ENCODE assay signal across 1 cellular context in genomic region chr3:153159771-153160397, GRCh38.
TF ChIP-seq lines count a peak whose summit lies in the region.

No MANE protein-coding gene starts in this region.

TF ChIP-seq in GM12878, 131 proteins besides CTCF, POLR2A, EP300 and RAD21:
- TF ChIP-seq, protein P1, sequence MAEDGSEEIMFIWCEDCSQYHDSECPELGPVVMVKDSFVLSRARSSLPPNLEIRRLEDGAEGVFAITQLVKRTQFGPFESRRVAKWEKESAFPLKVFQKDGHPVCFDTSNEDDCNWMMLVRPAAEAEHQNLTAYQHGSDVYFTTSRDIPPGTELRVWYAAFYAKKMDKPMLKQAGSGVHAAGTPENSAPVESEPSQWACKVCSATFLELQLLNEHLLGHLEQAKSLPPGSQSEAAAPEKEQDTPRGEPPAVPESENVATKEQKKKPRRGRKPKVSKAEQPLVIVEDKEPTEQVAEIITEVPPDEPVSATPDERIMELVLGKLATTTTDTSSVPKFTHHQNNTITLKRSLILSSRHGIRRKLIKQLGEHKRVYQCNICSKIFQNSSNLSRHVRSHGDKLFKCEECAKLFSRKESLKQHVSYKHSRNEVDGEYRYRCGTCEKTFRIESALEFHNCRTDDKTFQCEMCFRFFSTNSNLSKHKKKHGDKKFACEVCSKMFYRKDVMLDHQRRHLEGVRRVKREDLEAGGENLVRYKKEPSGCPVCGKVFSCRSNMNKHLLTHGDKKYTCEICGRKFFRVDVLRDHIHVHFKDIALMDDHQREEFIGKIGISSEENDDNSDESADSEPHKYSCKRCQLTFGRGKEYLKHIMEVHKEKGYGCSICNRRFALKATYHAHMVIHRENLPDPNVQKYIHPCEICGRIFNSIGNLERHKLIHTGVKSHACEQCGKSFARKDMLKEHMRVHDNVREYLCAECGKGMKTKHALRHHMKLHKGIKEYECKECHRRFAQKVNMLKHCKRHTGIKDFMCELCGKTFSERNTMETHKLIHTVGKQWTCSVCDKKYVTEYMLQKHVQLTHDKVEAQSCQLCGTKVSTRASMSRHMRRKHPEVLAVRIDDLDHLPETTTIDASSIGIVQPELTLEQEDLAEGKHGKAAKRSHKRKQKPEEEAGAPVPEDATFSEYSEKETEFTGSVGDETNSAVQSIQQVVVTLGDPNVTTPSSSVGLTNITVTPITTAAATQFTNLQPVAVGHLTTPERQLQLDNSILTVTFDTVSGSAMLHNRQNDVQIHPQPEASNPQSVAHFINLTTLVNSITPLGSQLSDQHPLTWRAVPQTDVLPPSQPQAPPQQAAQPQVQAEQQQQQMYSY (CRISPR knock-in tag; IDR thresholded peaks at IDR 0.05): no peak
- no peak; the same call in 1 of the 2 replicates for TF ChIP-seq CHD1 (IDR thresholded peaks at IDR 0.05; ENCODE audit: low read depth, low read length)
- no peak for TF ChIP-seq PKNOX1 (IDR thresholded peaks at IDR 0.05)
- TF ChIP-seq, protein P2, sequence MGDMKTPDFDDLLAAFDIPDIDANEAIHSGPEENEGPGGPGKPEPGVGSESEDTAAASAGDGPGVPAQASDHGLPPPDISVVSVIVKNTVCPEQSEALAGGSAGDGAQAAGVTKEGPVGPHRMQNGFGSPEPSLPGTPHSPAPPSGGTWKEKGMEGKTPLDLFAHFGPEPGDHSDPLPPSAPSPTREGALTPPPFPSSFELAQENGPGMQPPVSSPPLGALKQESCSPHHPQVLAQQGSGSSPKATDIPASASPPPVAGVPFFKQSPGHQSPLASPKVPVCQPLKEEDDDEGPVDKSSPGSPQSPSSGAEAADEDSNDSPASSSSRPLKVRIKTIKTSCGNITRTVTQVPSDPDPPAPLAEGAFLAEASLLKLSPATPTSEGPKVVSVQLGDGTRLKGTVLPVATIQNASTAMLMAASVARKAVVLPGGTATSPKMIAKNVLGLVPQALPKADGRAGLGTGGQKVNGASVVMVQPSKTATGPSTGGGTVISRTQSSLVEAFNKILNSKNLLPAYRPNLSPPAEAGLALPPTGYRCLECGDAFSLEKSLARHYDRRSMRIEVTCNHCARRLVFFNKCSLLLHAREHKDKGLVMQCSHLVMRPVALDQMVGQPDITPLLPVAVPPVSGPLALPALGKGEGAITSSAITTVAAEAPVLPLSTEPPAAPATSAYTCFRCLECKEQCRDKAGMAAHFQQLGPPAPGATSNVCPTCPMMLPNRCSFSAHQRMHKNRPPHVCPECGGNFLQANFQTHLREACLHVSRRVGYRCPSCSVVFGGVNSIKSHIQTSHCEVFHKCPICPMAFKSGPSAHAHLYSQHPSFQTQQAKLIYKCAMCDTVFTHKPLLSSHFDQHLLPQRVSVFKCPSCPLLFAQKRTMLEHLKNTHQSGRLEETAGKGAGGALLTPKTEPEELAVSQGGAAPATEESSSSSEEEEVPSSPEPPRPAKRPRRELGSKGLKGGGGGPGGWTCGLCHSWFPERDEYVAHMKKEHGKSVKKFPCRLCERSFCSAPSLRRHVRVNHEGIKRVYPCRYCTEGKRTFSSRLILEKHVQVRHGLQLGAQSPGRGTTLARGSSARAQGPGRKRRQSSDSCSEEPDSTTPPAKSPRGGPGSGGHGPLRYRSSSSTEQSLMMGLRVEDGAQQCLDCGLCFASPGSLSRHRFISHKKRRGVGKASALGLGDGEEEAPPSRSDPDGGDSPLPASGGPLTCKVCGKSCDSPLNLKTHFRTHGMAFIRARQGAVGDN (IDR thresholded peaks at IDR 0.05): no peak
- TF ChIP-seq TBL1XR1 (IDR thresholded peaks at IDR 0.05; ENCODE audit: low read depth, low read length): no peak
- TF ChIP-seq ZNF274 (IDR thresholded peaks at IDR 0.05; ENCODE audit: insufficient read depth, insufficient read length): no peak
- TF ChIP-seq YBX1 (IDR thresholded peaks at IDR 0.05): no peak
- TF ChIP-seq NFYA (IDR thresholded peaks at IDR 0.05; ENCODE audit: borderline replicate concordance, low read depth, low read length): no peak
- no peak for TF ChIP-seq ATF7 (IDR thresholded peaks at IDR 0.05; ENCODE audit: low read depth)
- TF ChIP-seq MEF2B (IDR thresholded peaks at IDR 0.05; ENCODE audit: partially characterized antibody, poor library complexity, severe bottlenecking): no peak
- no peak for TF ChIP-seq HSF1 (IDR thresholded peaks at IDR 0.05; ENCODE audit: low read depth, low read length)
- no peak for TF ChIP-seq MXI1 (IDR thresholded peaks at IDR 0.05; ENCODE audit: low read depth, low read length)
- TF ChIP-seq STAT1 (conservative IDR thresholded peaks at IDR 0.05): no peak
- no peak for TF ChIP-seq SREBF2 (IDR thresholded peaks at IDR 0.05; ENCODE audit: low read length)
- no peak for TF ChIP-seq MEF2A (IDR thresholded peaks at IDR 0.05; ENCODE audit: insufficient read depth, low read depth, low read length)
- TF ChIP-seq, protein P3, sequence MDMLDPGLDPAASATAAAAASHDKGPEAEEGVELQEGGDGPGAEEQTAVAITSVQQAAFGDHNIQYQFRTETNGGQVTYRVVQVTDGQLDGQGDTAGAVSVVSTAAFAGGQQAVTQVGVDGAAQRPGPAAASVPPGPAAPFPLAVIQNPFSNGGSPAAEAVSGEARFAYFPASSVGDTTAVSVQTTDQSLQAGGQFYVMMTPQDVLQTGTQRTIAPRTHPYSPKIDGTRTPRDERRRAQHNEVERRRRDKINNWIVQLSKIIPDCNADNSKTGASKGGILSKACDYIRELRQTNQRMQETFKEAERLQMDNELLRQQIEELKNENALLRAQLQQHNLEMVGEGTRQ (IDR thresholded peaks at IDR 0.05; ENCODE audit: borderline replicate concordance, low read depth, low read length): no peak
TF ChIP-seq in GM12878: peak in this region for 0.
